8 cellular contexts compared by ENCODE assay signal in the genomic region with DNA sequence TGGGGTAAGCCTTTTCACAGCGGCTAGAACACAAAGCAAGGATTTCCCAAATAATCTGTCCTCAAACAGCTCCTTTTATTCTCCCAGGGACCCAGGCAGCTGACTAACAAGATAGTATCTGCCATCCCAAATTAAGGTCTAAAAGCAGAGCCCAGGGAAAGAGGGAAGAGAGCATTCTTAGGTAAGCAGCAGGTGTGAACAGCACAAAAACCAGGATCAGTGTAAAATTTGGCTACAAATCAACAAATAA.
"Had no signal": no experiment of that assay in that cellular context is flagged by ENCODE, and none has a peak within 500 bp of the region (broad histone marks: within the 10 kb centered on the region; RNA-seq: fewer than 3 reads in every experiment).

No MANE protein-coding gene starts in this region.

- H3K9ac ChIP-seq: GM23248 had no signal

- H3K9me3 Mint-ChIP-seq: GM23338, H9, HFFc6 had no signal

- DNase-seq: GM23248, GOT3, H7, H9, HCEC 1CT, HFFc6 had no signal

- H3K4me3 ChIP-seq: GM23248, GM23338, HAP-1 had no signal

- H3K4me1 Mint-ChIP-seq: GM23338, H9 had no signal

- H3K36me3 ChIP-seq: HAP-1 had no signal

- H3K4me2 ChIP-seq: GM23338 had no signal

- H3K27ac Mint-ChIP-seq: GM23338, H9, HFFc6 had no signal

- H3K9me3 ChIP-seq: HAP-1 had no signal

- H2AFZ ChIP-seq: GM23248, GM23338 had no signal

- H3K27ac ChIP-seq: GM23248 had no signal

- H3K4me3 Mint-ChIP-seq: GM23338, H9, HFFc6 had no signal
